ENCODE assay signal across 25 cellular contexts in the genomic region with DNA sequence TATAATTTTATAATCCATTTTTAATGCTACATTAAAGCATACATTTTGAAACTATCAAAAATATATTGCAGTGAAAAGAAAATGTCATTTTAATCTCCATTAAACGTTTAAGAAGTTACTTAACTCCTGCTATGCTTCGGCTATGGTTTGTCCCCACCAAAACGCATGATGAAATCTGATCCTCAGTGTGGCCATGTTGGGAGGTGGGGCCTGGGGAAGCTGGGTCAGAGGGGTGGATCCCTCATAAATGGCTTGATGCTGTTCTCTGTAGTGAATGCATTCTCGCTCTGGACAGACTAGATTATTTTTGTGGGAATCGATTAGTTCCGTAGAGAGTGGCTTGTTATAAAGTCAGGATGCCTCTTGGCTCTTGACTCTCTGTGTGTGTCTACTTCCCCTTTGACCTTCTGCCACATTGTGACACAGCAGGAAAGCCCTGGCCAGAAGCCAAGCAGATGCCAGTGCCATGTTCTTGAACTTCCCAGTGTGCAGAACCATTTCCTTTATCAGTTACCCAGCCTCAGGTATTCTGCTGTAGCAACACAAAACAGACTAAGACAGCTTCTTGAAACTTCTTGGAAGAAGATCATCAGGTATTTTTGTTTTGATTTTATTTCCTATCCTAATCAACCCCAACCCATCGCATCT.
"Had no signal": no experiment of that assay in that cellular context is flagged by ENCODE, and none has a peak within 500 bp of the region (broad histone marks: within the 10 kb centered on the region; RNA-seq: fewer than 3 reads in every experiment).

No MANE protein-coding gene starts in this region.

- H3K27ac ChIP-seq: colonic mucosa, dorsolateral prefrontal cortex, esophagus muscularis mucosa, hepatocyte, neutrophil, ovary, psoas muscle, upper lobe of left lung had no signal

- H3K27me3 ChIP-seq: colonic mucosa, hepatocyte, neutrophil, ovary, upper lobe of left lung had no signal

- H3K79me2 ChIP-seq: hepatocyte had no signal

- H3K4me1 ChIP-seq: colonic mucosa, esophagus muscularis mucosa, psoas muscle, upper lobe of left lung had no signal

- DNase-seq: activated CD4-positive, alpha-beta T cell treated with anti-CD3 and anti-CD28 coated beads for 1 hour; activated CD4-positive, alpha-beta T cell treated with anti-CD3 and anti-CD28 coated beads, Interleukin-2, amount 50 U/mL, for 1 hour; activated CD8-positive, alpha-beta T cell treated with anti-CD3 and anti-CD28 coated beads, Interleukin-2, amount 10 ng/mL, durations not matched to agents 7 days and 5 days; activated naive CD4-positive, alpha-beta T cell treated with anti-CD3 and anti-CD28 coated beads, Interleukin-2, amount 10 ng/mL, durations not matched to agents 7 days and 5 days; activated T-cell treated with anti-CD3 and anti-CD28 coated beads, Interleukin-2, amount 50 U/mL, for 1 hour; amygdala; colonic mucosa; dorsolateral prefrontal cortex; effector memory CD8-positive, alpha-beta T cell; glutamatergic neuron; left ventricle myocardium superior; mammary epithelial cell; midbrain; natural killer cell; psoas muscle; right cardiac atrium; stimulated activated CD4-positive, alpha-beta T cell treated with anti-CD3 and anti-CD28 coated beads, Interleukin-4, amount 100 ng/mL, for 24 hours; stimulated activated naive CD8-positive, alpha-beta T cell treated with anti-CD3 and anti-CD28 coated beads, Interleukin-15, Interleukin-2, amounts not matched to agents 100 U/mL and 50 U/mL, for 24 hours; upper lobe of left lung had no signal

- H3K27ac Mint-ChIP-seq: activated CD8-positive, alpha-beta T cell treated with anti-CD3 and anti-CD28 coated beads, Interleukin-2, amount 10 ng/mL, durations not matched to agents 7 days and 5 days; activated naive CD4-positive, alpha-beta T cell treated with anti-CD3 and anti-CD28 coated beads, Interleukin-2, amount 10 ng/mL, durations not matched to agents 7 days and 5 days; activated T-helper 2 cell treated with anti-CD3 and anti-CD28 coated beads, Interferon-gamma antibody, Interleukin-2, Interleukin-4, amounts not matched to agents 10 μg/mL and 5 μg/mL and 100 μg/mL, durations not matched to agents 14 hours and 24 hours and 36 hours; effector memory CD8-positive, alpha-beta T cell; natural killer cell; T-helper 2 cell treated with Interferon-gamma antibody and Interleukin-4, amounts not matched to agents 5 μg/mL and 100 μg/mL, for 36 hours had no signal

- H3K4me3 Mint-ChIP-seq: activated CD8-positive, alpha-beta T cell treated with anti-CD3 and anti-CD28 coated beads, Interleukin-2, amount 10 ng/mL, durations not matched to agents 7 days and 5 days; activated naive CD4-positive, alpha-beta T cell treated with anti-CD3 and anti-CD28 coated beads, Interleukin-2, amount 10 ng/mL, durations not matched to agents 7 days and 5 days; effector memory CD8-positive, alpha-beta T cell; natural killer cell; T-helper 2 cell treated with Interferon-gamma antibody and Interleukin-4, amounts not matched to agents 5 μg/mL and 100 μg/mL, for 36 hours had no signal

- H3K27me3 Mint-ChIP-seq: activated naive CD4-positive, alpha-beta T cell treated with anti-CD3 and anti-CD28 coated beads, Interleukin-2, amount 10 ng/mL, durations not matched to agents 7 days and 5 days; effector memory CD8-positive, alpha-beta T cell had no signal

- H3K36me3 ChIP-seq: colonic mucosa, esophagus muscularis mucosa, neutrophil, ovary, upper lobe of left lung had no signal

- H3K4me2 ChIP-seq: hepatocyte had no signal

- H3K36me3 Mint-ChIP-seq: activated naive CD4-positive, alpha-beta T cell treated with anti-CD3 and anti-CD28 coated beads, Interleukin-2, amount 10 ng/mL, durations not matched to agents 7 days and 5 days; natural killer cell had no signal

- H2AFZ ChIP-seq: hepatocyte had no signal

- H3K9me3 ChIP-seq: colonic mucosa, neutrophil, ovary, psoas muscle, upper lobe of left lung had no signal

- H3K4me3 ChIP-seq: colonic mucosa, dorsolateral prefrontal cortex, esophagus muscularis mucosa, hepatocyte, ovary, psoas muscle, upper lobe of left lung had no signal

- H3K9me3 Mint-ChIP-seq: activated naive CD4-positive, alpha-beta T cell treated with anti-CD3 and anti-CD28 coated beads, Interleukin-2, amount 10 ng/mL, durations not matched to agents 7 days and 5 days; activated T-helper 2 cell treated with anti-CD3 and anti-CD28 coated beads, Interferon-gamma antibody, Interleukin-2, Interleukin-4, amounts not matched to agents 10 μg/mL and 5 μg/mL and 100 μg/mL, durations not matched to agents 14 hours and 24 hours and 36 hours; effector memory CD8-positive, alpha-beta T cell; natural killer cell; T-helper 2 cell treated with Interferon-gamma antibody and Interleukin-4, amounts not matched to agents 5 μg/mL and 100 μg/mL, for 36 hours had no signal

- H3K4me1 Mint-ChIP-seq: activated naive CD4-positive, alpha-beta T cell treated with anti-CD3 and anti-CD28 coated beads, Interleukin-2, amount 10 ng/mL, durations not matched to agents 7 days and 5 days; natural killer cell had no signal
